In genomic region chr7:33743594-33743993, GRCh38 we compare ENCODE assay signal across 1 cellular context.
TF ChIP-seq lines count a peak whose summit lies in the region.

No MANE protein-coding gene starts in this region.

TF ChIP-seq in WTC11, 78 proteins besides CTCF, POLR2A, EP300 and RAD21 (continued from another document):
- TF ChIP-seq JAZF1 (CRISPR knock-in tag; IDR thresholded peaks at IDR 0.05) (no peak), NFATC4 (CRISPR knock-in tag; IDR thresholded peaks at IDR 0.05) (no peak), FOXK1 (CRISPR knock-in tag; IDR thresholded peaks at IDR 0.05) (no peak), AR (CRISPR knock-in tag; IDR thresholded peaks at IDR 0.05) (no peak), MXD4 (CRISPR knock-in tag; IDR thresholded peaks at IDR 0.05; ENCODE audit: borderline replicate concordance) (no peak), GRHL2 (CRISPR knock-in tag; IDR thresholded peaks at IDR 0.05; ENCODE audit: insufficient replicate concordance, severe bottlenecking) (no peak), EMX1 (CRISPR knock-in tag; IDR thresholded peaks at IDR 0.05) (no peak)
- TF ChIP-seq, protein P1, sequence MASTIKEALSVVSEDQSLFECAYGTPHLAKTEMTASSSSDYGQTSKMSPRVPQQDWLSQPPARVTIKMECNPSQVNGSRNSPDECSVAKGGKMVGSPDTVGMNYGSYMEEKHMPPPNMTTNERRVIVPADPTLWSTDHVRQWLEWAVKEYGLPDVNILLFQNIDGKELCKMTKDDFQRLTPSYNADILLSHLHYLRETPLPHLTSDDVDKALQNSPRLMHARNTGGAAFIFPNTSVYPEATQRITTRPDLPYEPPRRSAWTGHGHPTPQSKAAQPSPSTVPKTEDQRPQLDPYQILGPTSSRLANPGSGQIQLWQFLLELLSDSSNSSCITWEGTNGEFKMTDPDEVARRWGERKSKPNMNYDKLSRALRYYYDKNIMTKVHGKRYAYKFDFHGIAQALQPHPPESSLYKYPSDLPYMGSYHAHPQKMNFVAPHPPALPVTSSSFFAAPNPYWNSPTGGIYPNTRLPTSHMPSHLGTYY (CRISPR knock-in tag; IDR thresholded peaks at IDR 0.05), result no peak
- TF ChIP-seq, protein P2, sequence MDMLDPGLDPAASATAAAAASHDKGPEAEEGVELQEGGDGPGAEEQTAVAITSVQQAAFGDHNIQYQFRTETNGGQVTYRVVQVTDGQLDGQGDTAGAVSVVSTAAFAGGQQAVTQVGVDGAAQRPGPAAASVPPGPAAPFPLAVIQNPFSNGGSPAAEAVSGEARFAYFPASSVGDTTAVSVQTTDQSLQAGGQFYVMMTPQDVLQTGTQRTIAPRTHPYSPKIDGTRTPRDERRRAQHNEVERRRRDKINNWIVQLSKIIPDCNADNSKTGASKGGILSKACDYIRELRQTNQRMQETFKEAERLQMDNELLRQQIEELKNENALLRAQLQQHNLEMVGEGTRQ (CRISPR knock-in tag; IDR thresholded peaks at IDR 0.05), result no peak
- TF ChIP-seq, protein P3, sequence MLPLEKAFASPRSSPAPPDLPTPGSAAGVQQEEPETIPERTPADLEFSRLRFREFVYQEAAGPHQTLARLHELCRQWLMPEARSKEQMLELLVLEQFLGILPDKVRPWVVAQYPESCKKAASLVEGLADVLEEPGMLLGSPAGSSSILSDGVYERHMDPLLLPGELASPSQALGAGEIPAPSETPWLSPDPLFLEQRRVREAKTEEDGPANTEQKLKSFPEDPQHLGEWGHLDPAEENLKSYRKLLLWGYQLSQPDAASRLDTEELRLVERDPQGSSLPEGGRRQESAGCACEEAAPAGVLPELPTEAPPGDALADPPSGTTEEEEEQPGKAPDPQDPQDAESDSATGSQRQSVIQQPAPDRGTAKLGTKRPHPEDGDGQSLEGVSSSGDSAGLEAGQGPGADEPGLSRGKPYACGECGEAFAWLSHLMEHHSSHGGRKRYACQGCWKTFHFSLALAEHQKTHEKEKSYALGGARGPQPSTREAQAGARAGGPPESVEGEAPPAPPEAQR (CRISPR knock-in tag; IDR thresholded peaks at IDR 0.05), result no peak
